Comparison of ENCODE assay signal across 8 cellular contexts in genomic region chr17:7687072-7687907, GRCh38.
DNase-seq lines count a peak whose midpoint lies in the region; ATAC-seq and TF ChIP-seq lines count a peak whose summit lies in the region.

TP53 (minus strand) TSS chr17:7687490; CDS start chr17:7676594, 10,896 bp downstream.

- no peak for TF ChIP-seq CTCF in GM13976 (IDR thresholded peaks at IDR 0.05; ENCODE audit: borderline replicate concordance, control extremely low read depth, extremely low read depth, insufficient read depth, missing control alignments)

- TF ChIP-seq RAD21 in Ishikawa (IDR thresholded peaks at IDR 0.05; ENCODE audit: low read depth), result no peak

- no peak for ATAC-seq in HG03378 (IDR thresholded peaks at IDR 0.05; ENCODE audit: unreplicated experiment)

- in situ Hi-C loops in GM13976 (cut with MboI; ENCODE audit: low sequenced_read_pairs, unreplicated experiment), result no loop called here

- DNase-seq in GM13976 (ENCODE audit: low spot score) (peak; percentile 86), OCI-M1 (lab: John Stamatoyannopoulos, UW) (peak; percentile 98), activated T-cell treated with anti-CD3 and anti-CD28 coated beads for 1 hour (ENCODE audit: low read depth) (peak; percentile 77), epidermal melanocyte (ENCODE audit: insufficient read length, low spot score) (peak; percentile 71), middle frontal gyrus (ENCODE audit: extremely low spot score, low spot score) (peak; percentile 91)
- DNase-seq in stimulated activated CD8-positive, alpha-beta memory T cell treated with anti-CD3 and anti-CD28 coated beads, Interleukin-15, amount 100 ng/mL, for 48 hours (ENCODE audit: low read depth in 2 of 2), result peak; percentile 78 to 79

- no peak for TF ChIP-seq EP300 in Ishikawa (IDR thresholded peaks at IDR 0.05; ENCODE audit: borderline replicate concordance)

TF ChIP-seq in Ishikawa, 13 proteins besides CTCF, POLR2A, EP300 and RAD21:
- TF ChIP-seq ZBTB7A (IDR thresholded peaks at IDR 0.05; ENCODE audit: low read depth) (no peak), CREB1 (IDR thresholded peaks at IDR 0.05; ENCODE audit: low read depth) (no peak), TCF12 (IDR thresholded peaks at IDR 0.05; ENCODE audit: low read depth) (peak; percentile 60; the same call in 1 of the 2 replicates), USF1 (IDR thresholded peaks at IDR 0.05) (peak; percentile 60; the same call in 1 of the 2 replicates), MAX (IDR thresholded peaks at IDR 0.05) (peak; percentile 95), FOXM1 (IDR thresholded peaks at IDR 0.05; ENCODE audit: borderline replicate concordance, low read depth) (no peak), EGR1 (IDR thresholded peaks at IDR 0.05) (peak; percentile 53), NFIC (IDR thresholded peaks at IDR 0.05) (no peak), YY1 (IDR thresholded peaks at IDR 0.05; ENCODE audit: low read depth) (peak; percentile 99), TEAD4 (IDR thresholded peaks at IDR 0.05) (peak; percentile 25; the same call in 1 of the 2 replicates), CEBPB (IDR thresholded peaks at IDR 0.05) (peak; percentile 38; the same call in 1 of the 2 replicates), TAF1 (IDR thresholded peaks at IDR 0.05; ENCODE audit: low read depth) (peak; percentile 87)
- TF ChIP-seq, protein P1, sequence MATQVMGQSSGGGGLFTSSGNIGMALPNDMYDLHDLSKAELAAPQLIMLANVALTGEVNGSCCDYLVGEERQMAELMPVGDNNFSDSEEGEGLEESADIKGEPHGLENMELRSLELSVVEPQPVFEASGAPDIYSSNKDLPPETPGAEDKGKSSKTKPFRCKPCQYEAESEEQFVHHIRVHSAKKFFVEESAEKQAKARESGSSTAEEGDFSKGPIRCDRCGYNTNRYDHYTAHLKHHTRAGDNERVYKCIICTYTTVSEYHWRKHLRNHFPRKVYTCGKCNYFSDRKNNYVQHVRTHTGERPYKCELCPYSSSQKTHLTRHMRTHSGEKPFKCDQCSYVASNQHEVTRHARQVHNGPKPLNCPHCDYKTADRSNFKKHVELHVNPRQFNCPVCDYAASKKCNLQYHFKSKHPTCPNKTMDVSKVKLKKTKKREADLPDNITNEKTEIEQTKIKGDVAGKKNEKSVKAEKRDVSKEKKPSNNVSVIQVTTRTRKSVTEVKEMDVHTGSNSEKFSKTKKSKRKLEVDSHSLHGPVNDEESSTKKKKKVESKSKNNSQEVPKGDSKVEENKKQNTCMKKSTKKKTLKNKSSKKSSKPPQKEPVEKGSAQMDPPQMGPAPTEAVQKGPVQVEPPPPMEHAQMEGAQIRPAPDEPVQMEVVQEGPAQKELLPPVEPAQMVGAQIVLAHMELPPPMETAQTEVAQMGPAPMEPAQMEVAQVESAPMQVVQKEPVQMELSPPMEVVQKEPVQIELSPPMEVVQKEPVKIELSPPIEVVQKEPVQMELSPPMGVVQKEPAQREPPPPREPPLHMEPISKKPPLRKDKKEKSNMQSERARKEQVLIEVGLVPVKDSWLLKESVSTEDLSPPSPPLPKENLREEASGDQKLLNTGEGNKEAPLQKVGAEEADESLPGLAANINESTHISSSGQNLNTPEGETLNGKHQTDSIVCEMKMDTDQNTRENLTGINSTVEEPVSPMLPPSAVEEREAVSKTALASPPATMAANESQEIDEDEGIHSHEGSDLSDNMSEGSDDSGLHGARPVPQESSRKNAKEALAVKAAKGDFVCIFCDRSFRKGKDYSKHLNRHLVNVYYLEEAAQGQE (IDR thresholded peaks at IDR 0.05; ENCODE audit: low read depth), result no peak
